Comparison of ENCODE assay signal across 25 cellular contexts in the genomic region with DNA sequence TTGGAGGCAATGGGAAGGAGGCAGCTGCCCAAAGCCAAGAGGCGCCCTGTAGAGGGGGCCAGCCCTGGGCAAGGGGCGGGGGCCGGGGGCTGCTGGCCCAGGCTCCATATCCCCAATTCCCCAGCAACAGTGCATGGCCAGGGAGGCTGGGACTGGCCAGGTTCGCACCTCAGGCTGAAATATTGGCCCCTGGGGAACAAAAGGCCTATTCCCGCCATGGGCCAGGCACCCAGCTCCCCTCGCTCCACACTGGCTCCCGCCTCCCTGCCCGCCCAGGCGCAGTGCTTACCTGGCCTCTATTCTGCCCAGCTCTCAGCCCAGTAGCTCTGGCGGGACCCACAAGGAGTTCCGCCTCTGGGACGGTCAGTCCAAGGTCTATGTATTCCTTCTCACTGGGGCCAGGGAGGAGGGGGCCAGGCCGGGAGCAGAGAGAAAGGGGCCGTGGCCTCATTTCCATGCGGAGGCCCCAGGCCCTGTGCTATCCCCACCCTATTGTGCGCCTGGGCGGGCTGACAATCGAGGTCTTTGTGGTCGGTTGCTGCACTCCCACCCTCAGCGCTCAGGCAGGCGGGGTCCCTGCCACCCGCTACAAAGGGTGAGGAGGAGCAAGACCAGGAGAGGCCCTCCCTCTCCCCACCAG.
"Had no signal": no experiment of that assay in that cellular context is flagged by ENCODE, and none has a peak within 500 bp of the region (broad histone marks: within the 10 kb centered on the region; RNA-seq: fewer than 3 reads in every experiment).

No MANE protein-coding gene starts in this region.

- H3K36me3 ChIP-seq: cardiac muscle cell, left lung, sigmoid colon, thoracic aorta, vagina had no signal

- DNase-seq: activated CD4-positive, alpha-beta memory T cell treated with anti-CD3 and anti-CD28 coated beads, Interleukin-2, amount 10 ng/mL, durations not matched to agents 7 days and 5 days; activated CD4-positive, alpha-beta T cell treated with anti-CD3 and anti-CD28 coated beads, Interleukin-2, amount 10 ng/mL, durations not matched to agents 24 days and 14 days; activated gamma-delta T cell; activated naive CD4-positive, alpha-beta T cell treated with anti-CD3 and anti-CD28 coated beads, Interleukin-2, amount 50 U/mL, for 16 hours; activated naive CD8-positive, alpha-beta T cell treated with anti-CD3 and anti-CD28 coated beads, Interleukin-2, amount 50 U/mL, for 24 hours; activated T-cell treated with anti-CD3 and anti-CD28 coated beads, Interleukin-2, amount 50 U/mL, for 72 hours; cortex of kidney; effector CD8-positive, alpha-beta T cell; foreskin fibroblast; kidney glomerular epithelial cell; left lung; naive B cell; occipital lobe; posterior cingulate gyrus; sigmoid colon; stimulated activated CD4-positive, alpha-beta T cell treated with anti-CD3 and anti-CD28 coated beads, Interleukin-2, amount 100 ng/mL, for 48 hours; stimulated activated CD8-positive, alpha-beta memory T cell treated with anti-CD3 and anti-CD28 coated beads, Interleukin-4, amount 100 ng/mL, for 48 hours; stimulated activated naive CD4-positive, alpha-beta T cell had no signal

- H2AFZ ChIP-seq: hepatocyte had no signal

- H3K4me3 Mint-ChIP-seq: activated CD4-positive, alpha-beta memory T cell treated with anti-CD3 and anti-CD28 coated beads, Interleukin-2, amount 10 ng/mL, durations not matched to agents 7 days and 5 days; activated CD4-positive, alpha-beta T cell treated with anti-CD3 and anti-CD28 coated beads, Interleukin-2, amount 10 ng/mL, durations not matched to agents 24 days and 14 days; activated naive CD8-positive, alpha-beta T cell treated with anti-CD3 and anti-CD28 coated beads, Interleukin-2, amount 50 U/mL, for 24 hours; activated T-cell treated with anti-CD3 and anti-CD28 coated beads, Interleukin-2, amount 50 U/mL, for 72 hours; type B pancreatic cell had no signal

- H3K4me3 ChIP-seq: cardiac muscle cell, hepatocyte, left lung, lung, sigmoid colon, thoracic aorta, vagina had no signal

- H3K9me3 Mint-ChIP-seq: activated CD4-positive, alpha-beta memory T cell treated with anti-CD3 and anti-CD28 coated beads, Interleukin-2, amount 10 ng/mL, durations not matched to agents 7 days and 5 days; activated CD4-positive, alpha-beta T cell treated with anti-CD3 and anti-CD28 coated beads, Interleukin-2, amount 10 ng/mL, durations not matched to agents 24 days and 14 days; activated naive CD8-positive, alpha-beta T cell treated with anti-CD3 and anti-CD28 coated beads, Interleukin-2, amount 50 U/mL, for 24 hours; activated T-cell treated with anti-CD3 and anti-CD28 coated beads, Interleukin-2, amount 50 U/mL, for 72 hours; type B pancreatic cell had no signal

- H3K27ac ChIP-seq: cardiac muscle cell, hepatocyte, left lung, sigmoid colon, thoracic aorta, vagina, VCaP had no signal

- H3K9me3 ChIP-seq: left lung, sigmoid colon, thoracic aorta, vagina had no signal

- H3K36me3 Mint-ChIP-seq: type B pancreatic cell had no signal

- H3K27ac Mint-ChIP-seq: activated CD4-positive, alpha-beta memory T cell treated with anti-CD3 and anti-CD28 coated beads, Interleukin-2, amount 10 ng/mL, durations not matched to agents 7 days and 5 days; activated CD4-positive, alpha-beta T cell treated with anti-CD3 and anti-CD28 coated beads, Interleukin-2, amount 10 ng/mL, durations not matched to agents 24 days and 14 days; activated naive CD8-positive, alpha-beta T cell treated with anti-CD3 and anti-CD28 coated beads, Interleukin-2, amount 50 U/mL, for 24 hours; activated T-cell treated with anti-CD3 and anti-CD28 coated beads, Interleukin-2, amount 50 U/mL, for 72 hours; naive B cell; type B pancreatic cell had no signal

- H3K4me2 ChIP-seq: hepatocyte had no signal
